ENCODE assay signal across 8 cellular contexts in the genomic region with DNA sequence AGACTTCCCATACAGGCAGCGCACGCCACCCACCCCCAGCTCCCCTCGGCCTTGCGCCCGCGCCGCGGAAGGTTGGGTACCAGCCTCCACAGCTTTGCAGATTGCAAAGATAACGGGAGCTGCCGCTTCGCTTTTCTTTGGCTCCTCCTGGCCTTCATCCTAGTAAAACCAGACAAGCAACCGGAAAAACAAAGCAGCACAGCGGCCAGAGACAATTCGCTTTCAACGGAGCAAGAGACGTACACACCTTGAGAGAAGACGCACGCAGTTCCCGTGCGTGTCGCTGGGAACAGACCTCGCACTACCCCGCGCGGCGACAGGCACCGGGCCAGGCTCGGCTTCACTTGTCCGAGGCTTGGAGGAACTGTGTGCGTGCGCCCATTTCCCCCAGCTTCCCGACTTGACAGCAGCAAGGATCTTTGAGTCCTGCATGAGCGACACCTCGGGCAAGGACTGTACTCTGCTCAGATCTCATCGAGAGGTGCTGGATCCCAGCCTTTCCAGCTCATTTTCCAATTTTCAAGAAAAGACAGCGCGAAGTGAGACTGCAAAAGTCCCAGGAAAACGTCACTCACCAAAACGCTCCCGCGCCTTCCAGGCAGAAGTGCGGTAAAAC. TPM values are rescaled to one million over a fixed set of nuclear protein-coding genes. Genes with fewer than 3 reads are reported as not detected.
A peak's percentile ranks its signal among the peaks of the same experiment; 100 is the strongest.
DNase-seq lines count a peak whose midpoint lies in the region; ATAC-seq and TF ChIP-seq lines count a peak whose summit lies in the region.

No MANE protein-coding gene starts in this region.

- H3K36me3 ChIP-seq in psoas muscle (ENCODE audit: insufficient read depth in 1 of 2, low read depth in 1 of 2), result no peaks in the 10 kb centered on the region

- DNase-seq in DMS53 (lab: John Stamatoyannopoulos, UW) (peak; percentile 74), SW480 (ENCODE audit: low spot score) (peak; percentile 9), head of caudate nucleus (peak in 24 of 42 donors; percentile 5 to 50 (median 24)), psoas muscle (peak; percentile 30 to 59), foreskin keratinocyte (no peak), MV-4-11 (lab: John Stamatoyannopoulos, UW) (no peak), NCI-H2196 treated with DMSO at 0.1 percent for 48 hours (lab: John Stamatoyannopoulos, UW; ENCODE audit: unreplicated experiment) (no peak)

- no peak overlapping the region for H3K27ac ChIP-seq in psoas muscle
- no peak overlapping the region for H3K27ac ChIP-seq in foreskin keratinocyte

- TF ChIP-seq CTCF in psoas muscle (IDR thresholded peaks at IDR 0.05), result no peak
- TF ChIP-seq CTCF in foreskin keratinocyte (conservative IDR thresholded peaks at IDR 0.05), result no peak

- peak overlapping the region; percentile 86 for H3K4me3 ChIP-seq in psoas muscle

- WGBS in psoas muscle, 3 donors, result 5 to 25% (median 11%) methylated on average over 42 of the region's 42 CpGs

- intact Hi-C loops in head of caudate nucleus (cut with DNase I) (no loop called here), psoas muscle (cut with DNase I) (no loop called here)

- ATAC-seq in psoas muscle (no peak), foreskin keratinocyte (no peak), HG03095 (IDR thresholded peaks at IDR 0.05; ENCODE audit: unreplicated experiment) (no peak)

- H3K27me3 ChIP-seq in psoas muscle (ENCODE audit: insufficient read depth in 3 of 3, low read length in 2 of 3) (peaks cover 0 to 43% (median 2%) of the 10 kb centered on the region in 3 donors), foreskin keratinocyte (peaks cover 58% of the 10 kb centered on the region)

- H3K9me3 ChIP-seq in psoas muscle, result no peaks in the 10 kb centered on the region

- peaks cover 9% of the 10 kb centered on the region for H3K4me1 ChIP-seq in psoas muscle
- no peaks in the 10 kb centered on the region for H3K4me1 ChIP-seq in foreskin keratinocyte

RNA-seq across cellular contexts. Expression of a gene that starts 1.0 kb away (rescaled TPM):
- total RNA-seq in psoas muscle, result 1 to 10 TPM in 2 of 4 donors, under 1 TPM in 2; 0.78 to 2.9 (median 1.6) TPM
- polyA plus RNA-seq in psoas muscle, result under 1 TPM; 0.34 to 0.78 (median 0.52) TPM
- under 0.01 and 0.07 TPM in 2 replicates for total RNA-seq in foreskin keratinocyte
- 0.02 TPM in 2 replicates for polyA plus RNA-seq in foreskin keratinocyte

Comparison
In these comparisons a context has a peak if more than half of its experiments do, and no peak if none do; other contexts are left out.
1. DNase-seq: peak in DMS53 (single experiment), SW480 (single experiment), head of caudate nucleus (24 of 42) and psoas muscle (2 of 2); none in foreskin keratinocyte (0 of 2), MV-4-11 (single experiment) and NCI-H2196 treated with DMSO at 0.1 percent for 48 hours (single experiment).